ENCODE assay signal across 1 cellular context in genomic region chr3:123871946-123872345, GRCh38.
TF ChIP-seq lines count a peak whose summit lies in the region.

No MANE protein-coding gene starts in this region.

TF ChIP-seq in endothelial cell of umbilical vein, 7 proteins besides CTCF, POLR2A, EP300 and RAD21:
- TF ChIP-seq JUN (IDR thresholded peaks at IDR 0.05; ENCODE audit: borderline replicate concordance, insufficient read depth, insufficient read length, low read depth) = no peak
- no peak for TF ChIP-seq EZH2 (IDR thresholded peaks at IDR 0.05; ENCODE audit: borderline replicate concordance, low read depth, low read length, severe bottlenecking)
- TF ChIP-seq POLR2AphosphoS5 (IDR thresholded peaks at IDR 0.05; ENCODE audit: insufficient read depth, low read depth, low read length) = no peak
- no peak for TF ChIP-seq MYC (IDR thresholded peaks at IDR 0.05; ENCODE audit: low read depth, low read length)
- TF ChIP-seq, protein P1, sequence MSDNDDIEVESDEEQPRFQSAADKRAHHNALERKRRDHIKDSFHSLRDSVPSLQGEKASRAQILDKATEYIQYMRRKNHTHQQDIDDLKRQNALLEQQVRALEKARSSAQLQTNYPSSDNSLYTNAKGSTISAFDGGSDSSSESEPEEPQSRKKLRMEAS (IDR thresholded peaks at IDR 0.05; ENCODE audit: insufficient read depth, insufficient read length) = no peak
- TF ChIP-seq GATA2 (IDR thresholded peaks at IDR 0.05; ENCODE audit: insufficient read depth, insufficient read length, low read depth, low read length) = no peak
- no peak for TF ChIP-seq FOS (IDR thresholded peaks at IDR 0.05; ENCODE audit: borderline replicate concordance, insufficient read depth, low read length)
